ENCODE assay signal across 1 cellular context in genomic region chr2:46326231-46326980, GRCh38.
A peak's percentile ranks its signal among the peaks of the same experiment; 100 is the strongest.
TF ChIP-seq lines count a peak whose summit lies in the region.

No MANE protein-coding gene starts in this region.

TF ChIP-seq in HepG2, 621 proteins besides CTCF, POLR2A, EP300 and RAD21 (continued from another document and continues in another):
- TF ChIP-seq, protein P1, sequence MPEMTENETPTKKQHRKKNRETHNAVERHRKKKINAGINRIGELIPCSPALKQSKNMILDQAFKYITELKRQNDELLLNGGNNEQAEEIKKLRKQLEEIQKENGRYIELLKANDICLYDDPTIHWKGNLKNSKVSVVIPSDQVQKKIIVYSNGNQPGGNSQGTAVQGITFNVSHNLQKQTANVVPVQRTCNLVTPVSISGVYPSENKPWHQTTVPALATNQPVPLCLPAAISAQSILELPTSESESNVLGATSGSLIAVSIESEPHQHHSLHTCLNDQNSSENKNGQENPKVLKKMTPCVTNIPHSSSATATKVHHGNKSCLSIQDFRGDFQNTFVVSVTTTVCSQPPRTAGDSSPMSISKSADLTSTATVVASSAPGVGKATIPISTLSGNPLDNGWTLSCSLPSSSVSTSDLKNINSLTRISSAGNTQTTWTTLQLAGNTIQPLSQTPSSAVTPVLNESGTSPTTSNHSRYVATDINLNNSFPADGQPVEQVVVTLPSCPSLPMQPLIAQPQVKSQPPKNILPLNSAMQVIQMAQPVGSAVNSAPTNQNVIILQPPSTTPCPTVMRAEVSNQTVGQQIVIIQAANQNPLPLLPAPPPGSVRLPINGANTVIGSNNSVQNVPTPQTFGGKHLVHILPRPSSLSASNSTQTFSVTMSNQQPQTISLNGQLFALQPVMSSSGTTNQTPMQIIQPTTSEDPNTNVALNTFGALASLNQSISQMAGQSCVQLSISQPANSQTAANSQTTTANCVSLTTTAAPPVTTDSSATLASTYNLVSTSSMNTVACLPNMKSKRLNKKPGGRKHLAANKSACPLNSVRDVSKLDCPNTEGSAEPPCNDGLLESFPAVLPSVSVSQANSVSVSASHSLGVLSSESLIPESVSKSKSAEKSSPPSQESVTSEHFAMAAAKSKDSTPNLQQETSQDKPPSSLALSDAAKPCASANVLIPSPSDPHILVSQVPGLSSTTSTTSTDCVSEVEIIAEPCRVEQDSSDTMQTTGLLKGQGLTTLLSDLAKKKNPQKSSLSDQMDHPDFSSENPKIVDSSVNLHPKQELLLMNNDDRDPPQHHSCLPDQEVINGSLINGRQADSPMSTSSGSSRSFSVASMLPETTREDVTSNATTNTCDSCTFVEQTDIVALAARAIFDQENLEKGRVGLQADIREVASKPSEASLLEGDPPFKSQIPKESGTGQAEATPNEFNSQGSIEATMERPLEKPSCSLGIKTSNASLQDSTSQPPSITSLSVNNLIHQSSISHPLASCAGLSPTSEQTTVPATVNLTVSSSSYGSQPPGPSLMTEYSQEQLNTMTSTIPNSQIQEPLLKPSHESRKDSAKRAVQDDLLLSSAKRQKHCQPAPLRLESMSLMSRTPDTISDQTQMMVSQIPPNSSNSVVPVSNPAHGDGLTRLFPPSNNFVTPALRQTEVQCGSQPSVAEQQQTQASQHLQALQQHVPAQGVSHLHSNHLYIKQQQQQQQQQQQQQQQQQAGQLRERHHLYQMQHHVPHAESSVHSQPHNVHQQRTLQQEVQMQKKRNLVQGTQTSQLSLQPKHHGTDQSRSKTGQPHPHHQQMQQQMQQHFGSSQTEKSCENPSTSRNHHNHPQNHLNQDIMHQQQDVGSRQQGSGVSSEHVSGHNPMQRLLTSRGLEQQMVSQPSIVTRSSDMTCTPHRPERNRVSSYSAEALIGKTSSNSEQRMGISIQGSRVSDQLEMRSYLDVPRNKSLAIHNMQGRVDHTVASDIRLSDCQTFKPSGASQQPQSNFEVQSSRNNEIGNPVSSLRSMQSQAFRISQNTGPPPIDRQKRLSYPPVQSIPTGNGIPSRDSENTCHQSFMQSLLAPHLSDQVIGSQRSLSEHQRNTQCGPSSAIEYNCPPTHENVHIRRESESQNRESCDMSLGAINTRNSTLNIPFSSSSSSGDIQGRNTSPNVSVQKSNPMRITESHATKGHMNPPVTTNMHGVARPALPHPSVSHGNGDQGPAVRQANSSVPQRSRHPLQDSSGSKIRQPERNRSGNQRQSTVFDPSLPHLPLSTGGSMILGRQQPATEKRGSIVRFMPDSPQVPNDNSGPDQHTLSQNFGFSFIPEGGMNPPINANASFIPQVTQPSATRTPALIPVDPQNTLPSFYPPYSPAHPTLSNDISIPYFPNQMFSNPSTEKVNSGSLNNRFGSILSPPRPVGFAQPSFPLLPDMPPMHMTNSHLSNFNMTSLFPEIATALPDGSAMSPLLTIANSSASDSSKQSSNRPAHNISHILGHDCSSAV (CRISPR knock-in tag; IDR thresholded peaks at IDR 0.05; ENCODE audit: borderline replicate concordance): 0 out of 2 replicates have a peak, but pooled peaks have one; percentile 43
- peak; percentile 79; the same call in 1 of the 2 replicates for TF ChIP-seq RFXANK (CRISPR knock-in tag; IDR thresholded peaks at IDR 0.05)
- no peak for TF ChIP-seq FIP1L1 (IDR thresholded peaks at IDR 0.05; ENCODE audit: borderline replicate concordance, insufficient read depth, low read depth, low read length)
- TF ChIP-seq ZMYM2 (CRISPR knock-in tag; IDR thresholded peaks at IDR 0.05): 0 out of 2 replicates have a peak, but pooled peaks have one; percentile 48
- TF ChIP-seq KLF6 (CRISPR knock-in tag; IDR thresholded peaks at IDR 0.05): peak; percentile 80; the same call in 1 of the 2 replicates
- TF ChIP-seq GATA4 (IDR thresholded peaks at IDR 0.05; ENCODE audit: borderline replicate concordance, low read depth): peak; percentile 81
- no peak for TF ChIP-seq ZNF562 (CRISPR knock-in tag; IDR thresholded peaks at IDR 0.05; ENCODE audit: borderline replicate concordance)
- no peak for TF ChIP-seq ZNF781 (CRISPR knock-in tag; IDR thresholded peaks at IDR 0.05; ENCODE audit: borderline replicate concordance, not compliant biosample characterization)
- TF ChIP-seq PLRG1 (conservative IDR thresholded peaks at IDR 0.05): no peak
- 0 out of 2 replicates have a peak, but pooled peaks have one; percentile 55 for TF ChIP-seq KMT2B (CRISPR knock-in tag; IDR thresholded peaks at IDR 0.05)
- peak; percentile 70 for TF ChIP-seq RBM22 (optimal IDR thresholded peaks at IDR 0.05; ENCODE audit: low read length)
- TF ChIP-seq MAF1 (CRISPR knock-in tag; IDR thresholded peaks at IDR 0.05; ENCODE audit: borderline replicate concordance): no peak
- TF ChIP-seq ZNF362 (CRISPR knock-in tag; IDR thresholded peaks at IDR 0.05; ENCODE audit: borderline replicate concordance): no peak
- TF ChIP-seq, protein P2, sequence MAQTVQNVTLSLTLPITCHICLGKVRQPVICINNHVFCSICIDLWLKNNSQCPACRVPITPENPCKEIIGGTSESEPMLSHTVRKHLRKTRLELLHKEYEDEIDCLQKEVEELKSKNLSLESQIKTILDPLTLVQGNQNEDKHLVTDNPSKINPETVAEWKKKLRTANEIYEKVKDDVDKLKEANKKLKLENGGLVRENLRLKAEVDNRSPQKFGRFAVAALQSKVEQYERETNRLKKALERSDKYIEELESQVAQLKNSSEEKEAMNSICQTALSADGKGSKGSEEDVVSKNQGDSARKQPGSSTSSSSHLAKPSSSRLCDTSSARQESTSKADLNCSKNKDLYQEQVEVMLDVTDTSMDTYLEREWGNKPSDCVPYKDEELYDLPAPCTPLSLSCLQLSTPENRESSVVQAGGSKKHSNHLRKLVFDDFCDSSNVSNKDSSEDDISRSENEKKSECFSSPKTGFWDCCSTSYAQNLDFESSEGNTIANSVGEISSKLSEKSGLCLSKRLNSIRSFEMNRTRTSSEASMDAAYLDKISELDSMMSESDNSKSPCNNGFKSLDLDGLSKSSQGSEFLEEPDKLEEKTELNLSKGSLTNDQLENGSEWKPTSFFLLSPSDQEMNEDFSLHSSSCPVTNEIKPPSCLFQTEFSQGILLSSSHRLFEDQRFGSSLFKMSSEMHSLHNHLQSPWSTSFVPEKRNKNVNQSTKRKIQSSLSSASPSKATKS (CRISPR knock-in tag; IDR thresholded peaks at IDR 0.05): no peak
- no peak for TF ChIP-seq NONO (IDR thresholded peaks at IDR 0.05)
- peak; percentile 74 for TF ChIP-seq NONO (CRISPR knock-in tag; conservative IDR thresholded peaks at IDR 0.05)
- no peak for TF ChIP-seq MBD4 (IDR thresholded peaks at IDR 0.05; ENCODE audit: borderline replicate concordance, low read length)
- TF ChIP-seq, protein P3, sequence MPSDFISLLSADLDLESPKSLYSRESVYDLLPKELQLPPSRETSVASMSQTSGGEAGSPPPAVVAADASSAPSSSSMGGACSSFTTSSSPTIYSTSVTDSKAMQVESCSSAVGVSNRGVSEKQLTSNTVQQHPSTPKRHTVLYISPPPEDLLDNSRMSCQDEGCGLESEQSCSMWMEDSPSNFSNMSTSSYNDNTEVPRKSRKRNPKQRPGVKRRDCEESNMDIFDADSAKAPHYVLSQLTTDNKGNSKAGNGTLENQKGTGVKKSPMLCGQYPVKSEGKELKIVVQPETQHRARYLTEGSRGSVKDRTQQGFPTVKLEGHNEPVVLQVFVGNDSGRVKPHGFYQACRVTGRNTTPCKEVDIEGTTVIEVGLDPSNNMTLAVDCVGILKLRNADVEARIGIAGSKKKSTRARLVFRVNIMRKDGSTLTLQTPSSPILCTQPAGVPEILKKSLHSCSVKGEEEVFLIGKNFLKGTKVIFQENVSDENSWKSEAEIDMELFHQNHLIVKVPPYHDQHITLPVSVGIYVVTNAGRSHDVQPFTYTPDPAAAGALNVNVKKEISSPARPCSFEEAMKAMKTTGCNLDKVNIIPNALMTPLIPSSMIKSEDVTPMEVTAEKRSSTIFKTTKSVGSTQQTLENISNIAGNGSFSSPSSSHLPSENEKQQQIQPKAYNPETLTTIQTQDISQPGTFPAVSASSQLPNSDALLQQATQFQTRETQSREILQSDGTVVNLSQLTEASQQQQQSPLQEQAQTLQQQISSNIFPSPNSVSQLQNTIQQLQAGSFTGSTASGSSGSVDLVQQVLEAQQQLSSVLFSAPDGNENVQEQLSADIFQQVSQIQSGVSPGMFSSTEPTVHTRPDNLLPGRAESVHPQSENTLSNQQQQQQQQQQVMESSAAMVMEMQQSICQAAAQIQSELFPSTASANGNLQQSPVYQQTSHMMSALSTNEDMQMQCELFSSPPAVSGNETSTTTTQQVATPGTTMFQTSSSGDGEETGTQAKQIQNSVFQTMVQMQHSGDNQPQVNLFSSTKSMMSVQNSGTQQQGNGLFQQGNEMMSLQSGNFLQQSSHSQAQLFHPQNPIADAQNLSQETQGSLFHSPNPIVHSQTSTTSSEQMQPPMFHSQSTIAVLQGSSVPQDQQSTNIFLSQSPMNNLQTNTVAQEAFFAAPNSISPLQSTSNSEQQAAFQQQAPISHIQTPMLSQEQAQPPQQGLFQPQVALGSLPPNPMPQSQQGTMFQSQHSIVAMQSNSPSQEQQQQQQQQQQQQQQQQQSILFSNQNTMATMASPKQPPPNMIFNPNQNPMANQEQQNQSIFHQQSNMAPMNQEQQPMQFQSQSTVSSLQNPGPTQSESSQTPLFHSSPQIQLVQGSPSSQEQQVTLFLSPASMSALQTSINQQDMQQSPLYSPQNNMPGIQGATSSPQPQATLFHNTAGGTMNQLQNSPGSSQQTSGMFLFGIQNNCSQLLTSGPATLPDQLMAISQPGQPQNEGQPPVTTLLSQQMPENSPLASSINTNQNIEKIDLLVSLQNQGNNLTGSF (CRISPR knock-in tag; IDR thresholded peaks at IDR 0.05): no peak
- no peak for TF ChIP-seq HNRNPL (IDR thresholded peaks at IDR 0.05; ENCODE audit: low read depth, low read length)
- TF ChIP-seq SP1 (IDR thresholded peaks at IDR 0.05): no peak
- 0 out of 2 replicates have a peak, but pooled peaks have one; percentile 30 for TF ChIP-seq SP1 (CRISPR knock-in tag; IDR thresholded peaks at IDR 0.05)
- peak; percentile 68 for TF ChIP-seq KDM2A (CRISPR knock-in tag; IDR thresholded peaks at IDR 0.05; ENCODE audit: borderline replicate concordance, low read depth)
- TF ChIP-seq ZNF746 (CRISPR knock-in tag; IDR thresholded peaks at IDR 0.05): peak; percentile 86; the same call in 1 of the 2 replicates
- TF ChIP-seq ZNF430 (CRISPR knock-in tag; IDR thresholded peaks at IDR 0.05): peak; percentile 91; the same call in 1 of the 2 replicates
- no peak for TF ChIP-seq ZNF703 (CRISPR knock-in tag; IDR thresholded peaks at IDR 0.05; ENCODE audit: borderline replicate concordance)
- peak; percentile 70 for TF ChIP-seq THAP11 (CRISPR knock-in tag; IDR thresholded peaks at IDR 0.05)
- 0 out of 2 replicates have a peak, but pooled peaks have one; percentile 57 for TF ChIP-seq SNAPC2 (CRISPR knock-in tag; IDR thresholded peaks at IDR 0.05)
- peak; percentile 78; the same call in 1 of the 2 replicates for TF ChIP-seq ZNF350 (CRISPR knock-in tag; IDR thresholded peaks at IDR 0.05; ENCODE audit: borderline replicate concordance, low read depth)
- peak; percentile 91 for TF ChIP-seq ISL2 (CRISPR knock-in tag; IDR thresholded peaks at IDR 0.05)
- TF ChIP-seq ZNF674 (CRISPR knock-in tag; IDR thresholded peaks at IDR 0.05; ENCODE audit: low read depth): no peak
- peak; percentile 81 for TF ChIP-seq DPF2 (CRISPR knock-in tag; IDR thresholded peaks at IDR 0.05; ENCODE audit: borderline replicate concordance, low read depth)
- peak; percentile 23; the same call in 1 of the 2 replicates for TF ChIP-seq ZNF460 (CRISPR knock-in tag; IDR thresholded peaks at IDR 0.05; ENCODE audit: borderline replicate concordance)
- TF ChIP-seq, protein P4, sequence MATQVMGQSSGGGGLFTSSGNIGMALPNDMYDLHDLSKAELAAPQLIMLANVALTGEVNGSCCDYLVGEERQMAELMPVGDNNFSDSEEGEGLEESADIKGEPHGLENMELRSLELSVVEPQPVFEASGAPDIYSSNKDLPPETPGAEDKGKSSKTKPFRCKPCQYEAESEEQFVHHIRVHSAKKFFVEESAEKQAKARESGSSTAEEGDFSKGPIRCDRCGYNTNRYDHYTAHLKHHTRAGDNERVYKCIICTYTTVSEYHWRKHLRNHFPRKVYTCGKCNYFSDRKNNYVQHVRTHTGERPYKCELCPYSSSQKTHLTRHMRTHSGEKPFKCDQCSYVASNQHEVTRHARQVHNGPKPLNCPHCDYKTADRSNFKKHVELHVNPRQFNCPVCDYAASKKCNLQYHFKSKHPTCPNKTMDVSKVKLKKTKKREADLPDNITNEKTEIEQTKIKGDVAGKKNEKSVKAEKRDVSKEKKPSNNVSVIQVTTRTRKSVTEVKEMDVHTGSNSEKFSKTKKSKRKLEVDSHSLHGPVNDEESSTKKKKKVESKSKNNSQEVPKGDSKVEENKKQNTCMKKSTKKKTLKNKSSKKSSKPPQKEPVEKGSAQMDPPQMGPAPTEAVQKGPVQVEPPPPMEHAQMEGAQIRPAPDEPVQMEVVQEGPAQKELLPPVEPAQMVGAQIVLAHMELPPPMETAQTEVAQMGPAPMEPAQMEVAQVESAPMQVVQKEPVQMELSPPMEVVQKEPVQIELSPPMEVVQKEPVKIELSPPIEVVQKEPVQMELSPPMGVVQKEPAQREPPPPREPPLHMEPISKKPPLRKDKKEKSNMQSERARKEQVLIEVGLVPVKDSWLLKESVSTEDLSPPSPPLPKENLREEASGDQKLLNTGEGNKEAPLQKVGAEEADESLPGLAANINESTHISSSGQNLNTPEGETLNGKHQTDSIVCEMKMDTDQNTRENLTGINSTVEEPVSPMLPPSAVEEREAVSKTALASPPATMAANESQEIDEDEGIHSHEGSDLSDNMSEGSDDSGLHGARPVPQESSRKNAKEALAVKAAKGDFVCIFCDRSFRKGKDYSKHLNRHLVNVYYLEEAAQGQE (IDR thresholded peaks at IDR 0.05; ENCODE audit: borderline replicate concordance in 1 of 2, low read depth in 1 of 2, low read length in 2 of 2): peak in 1 of 2 experiments; percentile 44; a peak in 1 of 4 replicates
- TF ChIP-seq BORCS8-MEF2B (CRISPR knock-in tag; IDR thresholded peaks at IDR 0.05): 0 out of 2 replicates have a peak, but pooled peaks have one; percentile 39
- no peak for TF ChIP-seq MXD3 (CRISPR knock-in tag; IDR thresholded peaks at IDR 0.05)
- TF ChIP-seq NR2F2 (IDR thresholded peaks at IDR 0.05; ENCODE audit: borderline replicate concordance, low read depth): 0 out of 2 replicates have a peak, but pooled peaks have one; percentile 66
- TF ChIP-seq, protein P5, sequence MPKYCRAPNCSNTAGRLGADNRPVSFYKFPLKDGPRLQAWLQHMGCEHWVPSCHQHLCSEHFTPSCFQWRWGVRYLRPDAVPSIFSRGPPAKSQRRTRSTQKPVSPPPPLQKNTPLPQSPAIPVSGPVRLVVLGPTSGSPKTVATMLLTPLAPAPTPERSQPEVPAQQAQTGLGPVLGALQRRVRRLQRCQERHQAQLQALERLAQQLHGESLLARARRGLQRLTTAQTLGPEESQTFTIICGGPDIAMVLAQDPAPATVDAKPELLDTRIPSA (CRISPR knock-in tag; IDR thresholded peaks at IDR 0.05; ENCODE audit: borderline replicate concordance): peak; percentile 76; the same call in 1 of the 2 replicates
